9 cellular contexts compared by ENCODE assay signal in the genomic region with DNA sequence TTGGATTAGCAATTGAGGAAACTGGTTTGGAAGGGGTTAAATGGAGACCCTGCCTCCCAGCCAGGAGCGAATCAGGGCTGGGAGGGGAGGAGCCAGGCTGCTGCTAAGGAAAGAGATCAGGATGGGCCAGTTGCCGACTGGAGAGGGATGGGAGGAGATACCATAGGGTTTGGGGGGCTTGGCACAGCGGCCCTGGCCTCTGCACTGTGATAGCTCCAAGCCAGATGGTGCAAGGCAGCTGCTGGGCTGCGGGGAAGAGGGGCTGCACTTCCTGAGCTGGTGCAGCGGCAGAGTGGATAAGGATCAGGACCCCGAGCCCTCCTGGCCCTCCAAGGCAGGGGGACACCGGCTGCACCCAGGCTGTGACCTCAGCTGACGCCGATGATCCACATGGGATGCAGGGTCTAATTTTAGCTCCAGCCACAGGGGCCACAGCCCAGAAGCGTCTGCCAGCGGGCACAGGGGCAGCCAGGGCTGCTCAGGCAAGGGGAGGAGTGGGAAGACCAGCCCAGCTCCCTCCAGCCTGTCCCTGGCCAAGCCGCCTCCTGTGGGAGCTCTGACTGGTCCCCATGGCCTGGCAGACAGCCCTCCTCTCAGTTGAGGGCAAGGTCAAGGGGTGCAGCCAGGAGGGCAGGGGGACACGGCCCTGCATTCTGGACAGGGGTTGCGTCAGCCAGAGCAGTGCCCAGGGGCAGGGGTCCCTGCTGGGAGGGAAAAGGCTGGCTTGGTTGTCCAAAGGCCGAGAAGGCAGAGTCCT. TPM values are rescaled to one million over a fixed set of nuclear protein-coding genes. Genes with fewer than 3 reads are reported as not detected.
DNase-seq lines count a peak whose midpoint lies in the region; ATAC-seq and TF ChIP-seq lines count a peak whose summit lies in the region.
"Had no signal": no experiment of that assay in that cellular context is flagged by ENCODE, and none has a peak within 500 bp of the region (broad histone marks: within the 10 kb centered on the region; RNA-seq: fewer than 3 reads in every experiment).

A gene with protein sequence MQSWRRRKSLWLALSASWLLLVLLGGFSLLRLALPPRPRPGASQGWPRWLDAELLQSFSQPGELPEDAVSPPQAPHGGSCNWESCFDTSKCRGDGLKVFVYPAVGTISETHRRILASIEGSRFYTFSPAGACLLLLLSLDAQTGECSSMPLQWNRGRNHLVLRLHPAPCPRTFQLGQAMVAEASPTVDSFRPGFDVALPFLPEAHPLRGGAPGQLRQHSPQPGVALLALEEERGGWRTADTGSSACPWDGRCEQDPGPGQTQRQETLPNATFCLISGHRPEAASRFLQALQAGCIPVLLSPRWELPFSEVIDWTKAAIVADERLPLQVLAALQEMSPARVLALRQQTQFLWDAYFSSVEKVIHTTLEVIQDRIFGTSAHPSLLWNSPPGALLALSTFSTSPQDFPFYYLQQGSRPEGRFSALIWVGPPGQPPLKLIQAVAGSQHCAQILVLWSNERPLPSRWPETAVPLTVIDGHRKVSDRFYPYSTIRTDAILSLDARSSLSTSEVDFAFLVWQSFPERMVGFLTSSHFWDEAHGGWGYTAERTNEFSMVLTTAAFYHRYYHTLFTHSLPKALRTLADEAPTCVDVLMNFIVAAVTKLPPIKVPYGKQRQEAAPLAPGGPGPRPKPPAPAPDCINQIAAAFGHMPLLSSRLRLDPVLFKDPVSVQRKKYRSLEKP (plus strand): TSS at position 129 of the 757 bp plus-strand sequence. CDS start 872 bp downstream, outside the sequence.

- ATAC-seq in HG02759 (IDR thresholded peaks at IDR 0.05; ENCODE audit: unreplicated experiment) (no peak), GM19035 (IDR thresholded peaks at IDR 0.05; ENCODE audit: unreplicated experiment) (no peak)

- H3K4me1 Mint-ChIP-seq in nephron: peaks cover 63% of the 10 kb centered on the region

- H3K4me3 Mint-ChIP-seq in nephron: peak within 1 kb of the TSS; percentile 81 to 83 (median 82)
- H3K4me3 Mint-ChIP-seq: T-helper 1 cell treated with Interleukin-12 subunit alpha and Interleukin-12 subunit beta and Interleukin-4 antibody, amounts not matched to agents 30 μg/mL and 1 μg/mL, for 36 hours had no signal

- H3K36me3 Mint-ChIP-seq in nephron (ENCODE audit: low read depth): no peaks in the 10 kb centered on the region

- no peaks in the 10 kb centered on the region for H3K9me3 ChIP-seq in esophagus muscularis mucosa

- intact Hi-C loops in esophagus muscularis mucosa (cut with DNase I): no loop called here

- H3K9me3 Mint-ChIP-seq in nephron: no peaks in the 10 kb centered on the region
- H3K9me3 Mint-ChIP-seq: T-helper 1 cell treated with Interleukin-12 subunit alpha and Interleukin-12 subunit beta and Interleukin-4 antibody, amounts not matched to agents 30 μg/mL and 1 μg/mL, for 36 hours had no signal

- DNase-seq in AG20443 (ENCODE audit: low spot score): peak; percentile 63
- peak; percentile 50 to 70 for DNase-seq in NCI-H524 (lab: John Stamatoyannopoulos, UW)
- DNase-seq in esophagus muscularis mucosa (ENCODE audit: extremely low spot score): no peak
- no peak for DNase-seq in NCI-H2107 (lab: John Stamatoyannopoulos, UW)
- DNase-seq in middle frontal gyrus (ENCODE audit: extremely low spot score, low spot score): no peak

- no peak for TF ChIP-seq EP300 in esophagus muscularis mucosa (IDR thresholded peaks at IDR 0.05)

- H3K27ac ChIP-seq in esophagus muscularis mucosa (replicated peaks in 1 of 4): no peak within 1 kb of the TSS

- H3K27me3 ChIP-seq in esophagus muscularis mucosa: no peaks in the 10 kb centered on the region

- peak within 1 kb of the TSS; percentile 39 to 71 (median 68) for H3K27ac Mint-ChIP-seq in nephron
- H3K27ac Mint-ChIP-seq: T-helper 1 cell treated with Interleukin-12 subunit alpha and Interleukin-12 subunit beta and Interleukin-4 antibody, amounts not matched to agents 30 μg/mL and 1 μg/mL, for 36 hours had no signal

- no peaks in the 10 kb centered on the region for H3K27me3 Mint-ChIP-seq in nephron (ENCODE audit: low read depth)

- peaks cover 10 to 36% (median 21%) of the 10 kb centered on the region in 4 donors for H3K4me1 ChIP-seq in esophagus muscularis mucosa

- H3K4me3 ChIP-seq in esophagus muscularis mucosa: peak within 1 kb of the TSS in 3 of 4 donors; percentile 14 to 41 (median 18)

- WGBS in esophagus muscularis mucosa: 39% methylated on average over 5 of the region's 15 CpGs

- TF ChIP-seq POLR2A in esophagus muscularis mucosa (IDR thresholded peaks at IDR 0.05; ENCODE audit: low read depth): no peak

- H3K36me3 ChIP-seq in esophagus muscularis mucosa: no peaks in the 10 kb centered on the region

- TF ChIP-seq CTCF in esophagus muscularis mucosa (IDR thresholded peaks at IDR 0.05): no peak
- no peak for TF ChIP-seq CTCF in nephron (IDR thresholded peaks at IDR 0.05; ENCODE audit: unreplicated experiment in 3 of 3)

RNA-seq across cellular contexts. Expression of the gene that starts here (rescaled TPM):
- 1 to 10 TPM in 1 of 4 donors, under 1 TPM in 2, not detected in 1; 0.33 to 2.1 (median 0.97) TPM for total RNA-seq in esophagus muscularis mucosa

Comparison
In these comparisons a context has a peak if more than half of its experiments do, and no peak if none do; other contexts are left out.
1. DNase-seq: peak in AG20443 (single experiment) and NCI-H524 (2 of 2); none in esophagus muscularis mucosa (single experiment), NCI-H2107 (single experiment) and middle frontal gyrus (single experiment).